Comparison of ENCODE assay signal across 8 cellular contexts in genomic region chr17:77400445-77400870, GRCh38.
DNase-seq lines count a peak whose midpoint lies in the region; ATAC-seq and TF ChIP-seq lines count a peak whose summit lies in the region.

No MANE protein-coding gene starts in this region.

- DNase-seq in COLO668 (lab: John Stamatoyannopoulos, UW; ENCODE audit: unreplicated experiment) (peak; percentile 13), osteoblast (ENCODE audit: insufficient read length, low spot score, missing footprints) (peak; percentile 94), upper lobe of left lung (peak in 1 of 2 donors; percentile 56), NCI-H1436 treated with DMSO at 0.1 percent for 48 hours (lab: John Stamatoyannopoulos, UW) (no peak)
- DNase-seq in activated CD4-positive, alpha-beta T cell treated with anti-CD3 and anti-CD28 coated beads, Interleukin-2, amount 10 ng/mL, durations not matched to agents 7 days and 5 days: peak; percentile 78
- peak; percentile 64 to 74 (median 67) for DNase-seq in effector memory CD8-positive, alpha-beta T cell

- no peaks in the 10 kb centered on the region for H3K9me3 ChIP-seq in Loucy (ENCODE audit: insufficient read depth, low read depth, low read length)
- H3K9me3 ChIP-seq in osteoblast (ENCODE audit: low read depth, low read length): no peaks in the 10 kb centered on the region
- H3K9me3 ChIP-seq in upper lobe of left lung: no peaks in the 10 kb centered on the region

- no peaks in the 10 kb centered on the region for H3K9me2 ChIP-seq in Loucy (replicated peaks; ENCODE audit: low read depth, low read length)

- peak overlapping the region; percentile 69 for H3K9ac ChIP-seq in Loucy (ENCODE audit: low read depth, low read length, poor library complexity, severe bottlenecking)

- peaks cover 99% of the 10 kb centered on the region for H3K4me1 Mint-ChIP-seq in activated CD4-positive, alpha-beta T cell treated with anti-CD3 and anti-CD28 coated beads, Interleukin-2, amount 10 ng/mL, durations not matched to agents 7 days and 5 days
- peaks cover 81 to 82% of the 10 kb centered on the region in 2 donors for H3K4me1 Mint-ChIP-seq in effector memory CD8-positive, alpha-beta T cell (ENCODE audit: low read depth in 2 of 2)

- peak; percentile 62 for ATAC-seq in effector memory CD8-positive, alpha-beta T cell (replicated peaks)
- ATAC-seq in upper lobe of left lung (ENCODE audit: low FRiP score in 2 of 2) (peak; percentile 9 to 57), GM19467 (IDR thresholded peaks at IDR 0.05; ENCODE audit: unreplicated experiment) (no peak)

- POLR2A ChIA-PET in activated CD4-positive, alpha-beta T cell treated with anti-CD3 and anti-CD28 coated beads, Interleukin-2, amount 10 ng/mL, durations not matched to agents 7 days and 5 days (lab: Charles Lee): interaction anchor here (0.9 to 1.3 kb wide), 2 partner anchors 24 to 69 kb away, joined by 4 to 5 read pairs; no protein-coding TSS in a partner anchor

- peak overlapping the region; percentile 72 for H3K27ac ChIP-seq in osteoblast (ENCODE audit: low read depth, low read length)
- peak overlapping the region in 3 of 4 donors; percentile 37 to 64 (median 48) for H3K27ac ChIP-seq in upper lobe of left lung

- TF ChIP-seq POLR2A in upper lobe of left lung (IDR thresholded peaks at IDR 0.05): no peak

- peak overlapping the region; percentile 82 for H3K4me3 Mint-ChIP-seq in activated CD4-positive, alpha-beta T cell treated with anti-CD3 and anti-CD28 coated beads, Interleukin-2, amount 10 ng/mL, durations not matched to agents 7 days and 5 days
- peak overlapping the region; percentile 88 to 92 for H3K4me3 Mint-ChIP-seq in effector memory CD8-positive, alpha-beta T cell

- H4K20me1 ChIP-seq in Loucy (ENCODE audit: insufficient read depth, low read length, poor library complexity, severe bottlenecking) (peaks cover 25% of the 10 kb centered on the region), osteoblast (ENCODE audit: insufficient read depth, low read length) (peaks cover 53% of the 10 kb centered on the region)

- peak overlapping the region; percentile 94 for H3K27ac Mint-ChIP-seq in activated CD4-positive, alpha-beta T cell treated with anti-CD3 and anti-CD28 coated beads, Interleukin-2, amount 10 ng/mL, durations not matched to agents 7 days and 5 days
- H3K27ac Mint-ChIP-seq in effector memory CD8-positive, alpha-beta T cell: peak overlapping the region; percentile 81 to 91

- H3K36me3 Mint-ChIP-seq in activated CD4-positive, alpha-beta T cell treated with anti-CD3 and anti-CD28 coated beads, Interleukin-2, amount 10 ng/mL, durations not matched to agents 7 days and 5 days (ENCODE audit: low read depth): peaks cover 73% of the 10 kb centered on the region
- H3K36me3 Mint-ChIP-seq in effector memory CD8-positive, alpha-beta T cell (ENCODE audit: insufficient read depth): peaks cover 30% of the 10 kb centered on the region

- 35 to 37% methylated on average over 4 to 6 of the region's 8 CpGs for WGBS in upper lobe of left lung, 2 donors

- peak; percentile 88 for TF ChIP-seq CTCF in Loucy (conservative IDR thresholded peaks at IDR 0.05; ENCODE audit: low read length)
- peak; percentile 61 for TF ChIP-seq CTCF in osteoblast (IDR thresholded peaks at IDR 0.05; ENCODE audit: extremely low read depth, low read depth, low read length)
- TF ChIP-seq CTCF in upper lobe of left lung (IDR thresholded peaks at IDR 0.05): peak in 5 of 6 experiments; percentile 28 to 63 (median 47)

- H3K27me3 Mint-ChIP-seq in activated CD4-positive, alpha-beta T cell treated with anti-CD3 and anti-CD28 coated beads, Interleukin-2, amount 10 ng/mL, durations not matched to agents 7 days and 5 days: no peaks in the 10 kb centered on the region
- no peaks in the 10 kb centered on the region for H3K27me3 Mint-ChIP-seq in effector memory CD8-positive, alpha-beta T cell

- H3K36me3 ChIP-seq in Loucy (ENCODE audit: insufficient read depth, low read length) (peaks cover 27% of the 10 kb centered on the region), osteoblast (ENCODE audit: insufficient read depth, low read length) (peaks cover 41% of the 10 kb centered on the region), upper lobe of left lung (peaks cover 0 to 20% (median 12%) of the 10 kb centered on the region in 4 donors)

- peaks cover 78% of the 10 kb centered on the region for H3K4me1 ChIP-seq in Loucy (ENCODE audit: insufficient read depth, low read length, poor library complexity, severe bottlenecking)
- peaks cover 58% of the 10 kb centered on the region for H3K4me1 ChIP-seq in osteoblast (ENCODE audit: insufficient read depth, low read length)
- peaks cover 35 to 45% (median 38%) of the 10 kb centered on the region in 4 donors for H3K4me1 ChIP-seq in upper lobe of left lung

- H3K27me3 ChIP-seq in Loucy (ENCODE audit: insufficient read depth, low read length, poor library complexity, severe bottlenecking) (no peaks in the 10 kb centered on the region), osteoblast (ENCODE audit: insufficient read depth, low read length) (no peaks in the 10 kb centered on the region), upper lobe of left lung (no peaks in the 10 kb centered on the region)

- H3K4me2 ChIP-seq in Loucy (ENCODE audit: low read depth, low read length, poor library complexity, severe bottlenecking): peak overlapping the region; percentile 79
- H3K4me2 ChIP-seq in osteoblast (ENCODE audit: insufficient read depth, low read length): peak overlapping the region; percentile 29

- H2AFZ ChIP-seq in Loucy (ENCODE audit: low read length) (no peak overlapping the region), osteoblast (ENCODE audit: low read length) (no peak overlapping the region)

- H3K9me3 Mint-ChIP-seq in activated CD4-positive, alpha-beta T cell treated with anti-CD3 and anti-CD28 coated beads, Interleukin-2, amount 10 ng/mL, durations not matched to agents 7 days and 5 days: no peaks in the 10 kb centered on the region
- H3K9me3 Mint-ChIP-seq in effector memory CD8-positive, alpha-beta T cell: no peaks in the 10 kb centered on the region

- H3F3A ChIP-seq in Loucy (ENCODE audit: low read depth): no peaks in the 10 kb centered on the region

- H3K4me3 ChIP-seq in Loucy (ENCODE audit: low read length, poor library complexity, severe bottlenecking) (peak overlapping the region; percentile 61), osteoblast (ENCODE audit: insufficient read depth, low read length) (no peak overlapping the region), upper lobe of left lung (no peak overlapping the region)

- H3K79me2 ChIP-seq in Loucy (ENCODE audit: insufficient read depth, low read length) (peaks cover 98% of the 10 kb centered on the region), osteoblast (ENCODE audit: insufficient read depth, low read length) (peaks cover 100% of the 10 kb centered on the region)

- no peak for TF ChIP-seq EP300 in upper lobe of left lung (IDR thresholded peaks at IDR 0.05)

- CTCF ChIA-PET in activated CD4-positive, alpha-beta T cell treated with anti-CD3 and anti-CD28 coated beads, Interleukin-2, amount 10 ng/mL, durations not matched to agents 7 days and 5 days (lab: Charles Lee): interaction anchor here (0.6 to 4.3 kb wide), 43 partner anchors 10 to 142 kb away, joined by 3 to 58 read pairs (median 4); a partner anchor contains a TSS
